8 cellular contexts compared by ENCODE assay signal in the genomic region with DNA sequence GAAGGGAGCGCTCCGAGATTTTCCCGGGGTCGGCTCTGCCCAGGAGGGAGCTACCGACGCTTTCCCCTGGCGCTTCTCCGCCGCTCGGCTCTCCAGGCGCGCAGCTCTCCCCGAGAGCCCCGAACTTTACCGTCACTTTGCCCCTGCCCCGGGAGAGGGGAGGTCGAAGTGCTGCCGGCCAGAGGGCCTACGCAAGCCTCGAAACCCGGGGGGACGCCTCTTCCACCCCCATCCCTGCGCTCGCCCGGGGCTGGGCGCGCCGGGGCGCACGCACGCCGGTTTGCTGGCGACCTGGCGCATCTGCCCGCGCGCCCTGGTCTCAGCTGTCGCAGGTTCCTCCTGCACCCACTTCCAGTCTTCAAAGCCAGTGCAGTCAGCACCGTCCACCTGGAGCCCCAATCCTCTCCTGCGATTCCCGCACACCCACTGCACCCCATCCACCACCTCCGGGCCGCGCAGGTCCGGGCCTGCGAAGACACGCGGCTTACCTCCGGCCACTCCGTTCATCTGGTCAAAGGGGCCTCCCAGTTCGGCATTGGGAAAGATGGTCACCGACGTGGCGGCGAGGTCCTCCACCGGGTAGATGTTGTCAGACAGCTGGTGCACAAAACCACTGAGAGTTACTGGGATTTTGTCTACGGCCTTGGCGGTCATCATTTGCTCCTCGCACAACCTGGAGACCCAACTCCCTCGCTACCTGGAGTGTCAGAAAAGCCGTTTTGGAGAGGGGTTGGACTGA. TPM values are rescaled to one million over a fixed set of nuclear protein-coding genes. Genes with fewer than 3 reads are reported as not detected.
DNase-seq lines count a peak whose midpoint lies in the region; ATAC-seq and TF ChIP-seq lines count a peak whose summit lies in the region.

No MANE protein-coding gene starts in this region.

- H3K9me3 ChIP-seq in iPS-15b (ENCODE audit: control insufficient read depth, insufficient read depth, low read length) = no peaks in the 10 kb centered on the region
- H3K9me3 ChIP-seq in smooth muscle cell (replicated peaks; ENCODE audit: low read depth) = no peaks in the 10 kb centered on the region

- H3K4me1 Mint-ChIP-seq in activated naive CD8-positive, alpha-beta T cell (ENCODE audit: low read depth) = peaks cover 58% of the 10 kb centered on the region

- peaks cover 56% of the 10 kb centered on the region for H4K20me1 ChIP-seq in smooth muscle cell (ENCODE audit: low read depth)

- no peaks in the 10 kb centered on the region for H3K36me3 ChIP-seq in iPS-15b (ENCODE audit: control insufficient read depth, insufficient read depth, low read length)
- H3K36me3 ChIP-seq in smooth muscle cell (ENCODE audit: low read depth) = no peaks in the 10 kb centered on the region

- H3K36me3 Mint-ChIP-seq in activated naive CD8-positive, alpha-beta T cell = peaks cover 32% of the 10 kb centered on the region

- WGBS in smooth muscle cell (ENCODE audit: low lambda C conversion rate) = 2% methylated on average over 60 of the region's 61 CpGs

- peak overlapping the region; percentile 99 for H3K27ac Mint-ChIP-seq in activated naive CD8-positive, alpha-beta T cell

- peak overlapping the region; percentile 79 for H3K27ac ChIP-seq in smooth muscle cell (ENCODE audit: low read depth)

- H3K9me3 Mint-ChIP-seq in activated naive CD8-positive, alpha-beta T cell (ENCODE audit: low read depth) = no peaks in the 10 kb centered on the region

- ATAC-seq in HG02852 (IDR thresholded peaks at IDR 0.05; ENCODE audit: unreplicated experiment) (no peak), HG03457 (IDR thresholded peaks at IDR 0.05; ENCODE audit: unreplicated experiment) (no peak)

- H3K4me1 ChIP-seq in iPS-15b (ENCODE audit: control insufficient read depth, insufficient read depth, low read length) = no peaks in the 10 kb centered on the region
- peaks cover 6% of the 10 kb centered on the region for H3K4me1 ChIP-seq in smooth muscle cell (ENCODE audit: low read depth)

- H3K9ac ChIP-seq in iPS-15b (ENCODE audit: low read depth, low read length) = peak overlapping the region; percentile 37
- peak overlapping the region; percentile 76 for H3K9ac ChIP-seq in smooth muscle cell (ENCODE audit: low read depth)

- peaks cover 11% of the 10 kb centered on the region for H3K27me3 Mint-ChIP-seq in activated naive CD8-positive, alpha-beta T cell

- H3K79me2 ChIP-seq in smooth muscle cell (ENCODE audit: low read depth) = peaks cover 35% of the 10 kb centered on the region

- peak overlapping the region; percentile 99 for H3K4me3 Mint-ChIP-seq in activated naive CD8-positive, alpha-beta T cell

- H3K4me2 ChIP-seq in smooth muscle cell = peak overlapping the region; percentile 87

- peaks cover 19% of the 10 kb centered on the region for H3F3A ChIP-seq in smooth muscle cell (ENCODE audit: low read depth)

- H2AFZ ChIP-seq in smooth muscle cell (ENCODE audit: low read depth) = no peak overlapping the region

- TF ChIP-seq CTCF in smooth muscle cell (IDR thresholded peaks at IDR 0.05; ENCODE audit: borderline replicate concordance, insufficient read depth, poor library complexity, severe bottlenecking) = no peak

- H3K27me3 ChIP-seq in iPS-15b (ENCODE audit: control insufficient read depth, insufficient read depth, low read length) (peaks cover 60% of the 10 kb centered on the region), smooth muscle cell (ENCODE audit: low read depth) (no peaks in the 10 kb centered on the region)

- H3K4me3 ChIP-seq in iPS-15b (ENCODE audit: low read depth, low read length) (peak overlapping the region; percentile 43), smooth muscle cell (peak overlapping the region; percentile 68)

- peak; percentile 45 for DNase-seq in stimulated activated CD4-positive, alpha-beta T cell treated with anti-CD3 and anti-CD28 coated beads, Interleukin-12 subunit alpha, Interleukin-12 subunit beta, amount 100 ng/mL, for 4 hours
- no peak for DNase-seq in stimulated activated CD4-positive, alpha-beta T cell treated with anti-CD3 and anti-CD28 coated beads, Interleukin-2, amount 100 ng/mL, for 48 hours
- DNase-seq in smooth muscle cell (lab: John Stamatoyannopoulos, UW; ENCODE audit: unreplicated experiment) (no peak), HT-29 (ENCODE audit: low spot score) (no peak)

RNA-seq across cellular contexts. Expression of gene EGR2, which starts 0.6 kb away (rescaled TPM):
- total RNA-seq in smooth muscle cell = 209 and 255 TPM in 2 replicates
- polyA plus RNA-seq in smooth muscle cell = 277 and 433 TPM in 2 replicates
- total RNA-seq in HT-29 (2014; rRNA removed; shearing (Covaris generic)) = 3.7 and 5.6 TPM in 2 replicates

RNA-seq across cellular contexts. Expression of gene ADO, which starts 11.0 kb away (rescaled TPM):
- 29.8 and 32.4 TPM in 2 replicates for total RNA-seq in smooth muscle cell
- 11.6 and 11.9 TPM in 2 replicates for polyA plus RNA-seq in smooth muscle cell
- total RNA-seq in HT-29 (2014; rRNA removed; shearing (Covaris generic)) = 28.3 and 31.5 TPM in 2 replicates

Comparison
In these comparisons a context has a peak if more than half of its experiments do, and no peak if none do; other contexts are left out.
1. RNA of gene EGR2, which starts 0.6 kb away (total RNA-seq): 209 to 255 TPM in smooth muscle cell; 3.7 to 5.6 TPM in HT-29; every median in the first group is over 10 times any median in the second.